ENCODE assay signal across 10 cellular contexts in genomic region chr18:24396082-24396623, GRCh38. TPM values are rescaled to one million over a fixed set of nuclear protein-coding genes. Genes with fewer than 3 reads are reported as not detected.
DNase-seq lines count a peak whose midpoint lies in the region; ATAC-seq, FAIRE-seq and TF ChIP-seq lines count a peak whose summit lies in the region.
"Had no signal": no experiment of that assay in that cellular context is flagged by ENCODE, and none has a peak within 500 bp of the region (broad histone marks: within the 10 kb centered on the region; RNA-seq: fewer than 3 reads in every experiment).

No MANE protein-coding gene starts in this region.

- peaks cover 9% of the 10 kb centered on the region for H3K4me1 Mint-ChIP-seq in dendritic cell treated with granulocyte-macrophage colony-stimulating factor and Interleukin-4, amounts not matched to agents 40 ng/mL and 50 ng/mL, for 4 days (ENCODE audit: low read depth)
- peaks cover 24% of the 10 kb centered on the region for H3K4me1 Mint-ChIP-seq in chondrocyte (ENCODE audit: low read depth)

- peaks cover 31% of the 10 kb centered on the region for H3K79me2 ChIP-seq in Loucy (ENCODE audit: insufficient read depth, low read length)

- peak overlapping the region; percentile 86 for H3K9ac ChIP-seq in Loucy (ENCODE audit: low read depth, low read length, poor library complexity, severe bottlenecking)

- H3K27ac Mint-ChIP-seq in dendritic cell treated with granulocyte-macrophage colony-stimulating factor and Interleukin-4, amounts not matched to agents 40 ng/mL and 50 ng/mL, for 4 days = no peak overlapping the region
- no peak overlapping the region for H3K27ac Mint-ChIP-seq in chondrocyte (ENCODE audit: unreplicated experiment)
- H3K27ac Mint-ChIP-seq: natural killer cell treated with Interleukin-12 subunit alpha and Interleukin-12 subunit beta and Interleukin-15 and Interleukin-18, amount 100 ng/mL, for 72 hours had no signal

- H3K27me3 Mint-ChIP-seq in dendritic cell treated with granulocyte-macrophage colony-stimulating factor and Interleukin-4, amounts not matched to agents 40 ng/mL and 50 ng/mL, for 4 days = no peaks in the 10 kb centered on the region
- H3K27me3 Mint-ChIP-seq in chondrocyte (ENCODE audit: low read depth) = no peaks in the 10 kb centered on the region

- H3K4me3 ChIP-seq in Loucy (ENCODE audit: low read length, poor library complexity, severe bottlenecking) = peak overlapping the region; percentile 86
- peak overlapping the region; percentile 72 for H3K4me3 ChIP-seq in neuron (ENCODE audit: low read length)

- no peak for DNase-seq in activated CD4-positive, alpha-beta T cell treated with anti-CD3 and anti-CD28 coated beads, Interleukin-2, amount 50 U/mL, for 1 hour
- no peak for DNase-seq in chondrocyte (ENCODE audit: low spot score)
- DNase-seq: islet precursor cell had no signal

- no peaks in the 10 kb centered on the region for H3K36me3 ChIP-seq in Loucy (ENCODE audit: insufficient read depth, low read length)
- H3K36me3 ChIP-seq in neuron (ENCODE audit: insufficient read depth, low read length) = no peaks in the 10 kb centered on the region

- H3K9me3 ChIP-seq in Loucy (ENCODE audit: insufficient read depth, low read depth, low read length) (no peaks in the 10 kb centered on the region), neuron (ENCODE audit: low read length) (no peaks in the 10 kb centered on the region)

- intact Hi-C loops in dendritic cell treated with granulocyte-macrophage colony-stimulating factor and Interleukin-4, amounts not matched to agents 40 ng/mL and 50 ng/mL, for 4 days (cut with micrococcal nuclease) = loop anchor here (5.0 kb wide), 1 partner anchor 34 kb away; no protein-coding TSS in a partner anchor

- peaks cover 13% of the 10 kb centered on the region for H4K20me1 ChIP-seq in Loucy (ENCODE audit: insufficient read depth, low read length, poor library complexity, severe bottlenecking)

- H3K9me2 ChIP-seq in Loucy (replicated peaks; ENCODE audit: low read depth, low read length) = no peaks in the 10 kb centered on the region

- no peaks in the 10 kb centered on the region for H3F3A ChIP-seq in Loucy (ENCODE audit: low read depth)

- peak; percentile 13 for FAIRE-seq in G401.6 (lab: Jason Lieb, UNC)

- peak overlapping the region; percentile 13 for H3K4me3 Mint-ChIP-seq in dendritic cell treated with granulocyte-macrophage colony-stimulating factor and Interleukin-4, amounts not matched to agents 40 ng/mL and 50 ng/mL, for 4 days
- H3K4me3 Mint-ChIP-seq in chondrocyte (ENCODE audit: unreplicated experiment) = no peak overlapping the region

- TF ChIP-seq CTCF in Loucy (conservative IDR thresholded peaks at IDR 0.05; ENCODE audit: low read length) (no peak), chondrocyte (IDR thresholded peaks at IDR 0.05) (no peak)

- H3K9me3 Mint-ChIP-seq in dendritic cell treated with granulocyte-macrophage colony-stimulating factor and Interleukin-4, amounts not matched to agents 40 ng/mL and 50 ng/mL, for 4 days = no peaks in the 10 kb centered on the region
- H3K9me3 Mint-ChIP-seq in chondrocyte (ENCODE audit: low read depth) = no peaks in the 10 kb centered on the region
- H3K9me3 Mint-ChIP-seq: natural killer cell treated with Interleukin-12 subunit alpha and Interleukin-12 subunit beta and Interleukin-15 and Interleukin-18, amount 100 ng/mL, for 72 hours had no signal

- no peaks in the 10 kb centered on the region for H3K27me3 ChIP-seq in Loucy (ENCODE audit: insufficient read depth, low read length, poor library complexity, severe bottlenecking)
- no peaks in the 10 kb centered on the region for H3K27me3 ChIP-seq in neuron (ENCODE audit: insufficient read depth, low read length)

- ATAC-seq in HG03565 (IDR thresholded peaks at IDR 0.05; ENCODE audit: unreplicated experiment) (no peak), HG02798 (IDR thresholded peaks at IDR 0.05; ENCODE audit: poor library complexity, unreplicated experiment) (no peak)
- ATAC-seq: natural killer cell treated with Interleukin-12 subunit alpha and Interleukin-12 subunit beta and Interleukin-15 and Interleukin-18, amount 100 ng/mL, for 72 hours had no signal

- peak overlapping the region; percentile 75 for H3K4me2 ChIP-seq in Loucy (ENCODE audit: low read depth, low read length, poor library complexity, severe bottlenecking)

- no peak overlapping the region for H2AFZ ChIP-seq in Loucy (ENCODE audit: low read length)
- H2AFZ ChIP-seq in neuron (ENCODE audit: low read depth, low read length) = peak overlapping the region; percentile 50

- H3K36me3 Mint-ChIP-seq in dendritic cell treated with granulocyte-macrophage colony-stimulating factor and Interleukin-4, amounts not matched to agents 40 ng/mL and 50 ng/mL, for 4 days (ENCODE audit: low read depth) = no peaks in the 10 kb centered on the region
- no peaks in the 10 kb centered on the region for H3K36me3 Mint-ChIP-seq in chondrocyte (ENCODE audit: low read depth)
- H3K36me3 Mint-ChIP-seq: natural killer cell treated with Interleukin-12 subunit alpha and Interleukin-12 subunit beta and Interleukin-15 and Interleukin-18, amount 100 ng/mL, for 72 hours had no signal

- H3K4me1 ChIP-seq in Loucy (ENCODE audit: insufficient read depth, low read length, poor library complexity, severe bottlenecking) (peaks cover 26% of the 10 kb centered on the region), neuron (ENCODE audit: insufficient read depth, low read length) (peaks cover 41% of the 10 kb centered on the region)

RNA-seq across cellular contexts. Expression of gene OSBPL1A, which starts 1.5 kb away (rescaled TPM):
- total RNA-seq in chondrocyte = 27.7 to 37.5 TPM (median 33.3 TPM) in 3 replicates

RNA-seq across cellular contexts. Expression of gene IMPACT, which starts 30.3 kb away (rescaled TPM):
- 50.4 to 60.6 TPM (median 53.4 TPM) in 3 replicates for total RNA-seq in chondrocyte
